35 cellular contexts compared by ENCODE assay signal in the genomic region with DNA sequence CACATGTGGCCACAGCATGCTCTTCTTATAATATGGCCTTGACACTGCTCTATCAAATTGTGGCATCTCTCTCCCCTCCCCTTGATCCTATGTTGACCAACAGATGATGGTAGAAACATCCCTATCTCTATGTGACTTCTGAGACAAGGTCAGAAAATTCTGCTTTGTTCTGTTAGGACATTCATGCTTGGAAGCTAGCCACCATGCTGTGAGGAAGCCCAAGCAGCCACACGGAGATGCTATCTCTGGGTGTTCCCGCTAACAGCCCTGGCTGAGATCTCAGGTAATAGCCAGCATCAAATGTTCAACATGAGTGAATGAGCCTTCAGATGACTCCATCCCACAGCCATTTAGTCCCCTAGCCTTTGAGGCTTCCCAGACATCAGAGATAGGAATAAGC. TPM values are rescaled to one million over a fixed set of nuclear protein-coding genes. Genes with fewer than 3 reads are reported as not detected.
"Had no signal": no experiment of that assay in that cellular context is flagged by ENCODE, and none has a peak within 500 bp of the region (broad histone marks: within the 10 kb centered on the region; RNA-seq: fewer than 3 reads in every experiment).

No MANE protein-coding gene starts in this region.

- ATAC-seq: activated naive CD4-positive, alpha-beta T cell treated with anti-CD3 and anti-CD28 coated beads, Interleukin-2, amount 50 U/mL, for 72 hours; activated naive CD8-positive, alpha-beta T cell treated with anti-CD3 and anti-CD28 coated beads, Interleukin-2, amount 50 U/mL, for 24 hours; activated T-cell treated with anti-CD3 and anti-CD28 coated beads, Interleukin-2, amount 50 U/mL, for 4 hours; activated T-cell treated with anti-CD3 and anti-CD28 coated beads, Interleukin-2, amount 50 U/mL, for 72 hours; activated T-helper 17 cell treated with anti-CD3 and anti-CD28 coated beads, Interleukin-2, amount 50 U/mL, for 72 hours; body of pancreas had no signal

- H3K9me3 ChIP-seq: adrenal gland had no signal

- H3K36me3 ChIP-seq: adrenal gland, ascending aorta, brain microvascular endothelial cell, breast epithelium, cardiac muscle cell had no signal

- H3K27ac ChIP-seq: adrenal gland, ascending aorta, body of pancreas, brain microvascular endothelial cell, cardiac muscle cell had no signal

- H3K4me3 ChIP-seq: adrenal gland, ascending aorta, body of pancreas, breast epithelium, cardiac muscle cell had no signal

- DNase-seq: activated effector memory CD4-positive, alpha-beta T cell treated with anti-CD3 and anti-CD28 coated beads, Interleukin-2, amount 50 U/mL, for 16 hours; activated effector memory CD4-positive, alpha-beta T cell treated with Interleukin-2 at 50 U/mL for 16 hours; activated gamma-delta T cell; activated gamma-delta T cell treated with Interleukin-2 at 50 U/mL for 16 hours; activated naive CD4-positive, alpha-beta T cell; activated naive CD4-positive, alpha-beta T cell treated with anti-CD3 and anti-CD28 coated beads for 36 hours; activated naive CD4-positive, alpha-beta T cell treated with anti-CD3 and anti-CD28 coated beads, Interleukin-2, amount 10 ng/mL, durations not matched to agents 7 days and 5 days; activated naive CD4-positive, alpha-beta T cell treated with anti-CD3 and anti-CD28 coated beads, Interleukin-2, amount 50 U/mL, for 16 hours; activated naive CD4-positive, alpha-beta T cell treated with Interleukin-2 at 50 U/mL for 16 hours; activated naive CD8-positive, alpha-beta T cell treated with anti-CD3 and anti-CD28 coated beads for 36 hours; activated naive CD8-positive, alpha-beta T cell treated with anti-CD3 and anti-CD28 coated beads, Interleukin-2, amount 10 ng/mL, durations not matched to agents 7 days and 5 days; activated naive CD8-positive, alpha-beta T cell treated with anti-CD3 and anti-CD28 coated beads, Interleukin-2, amount 50 U/mL, for 24 hours; activated T-cell treated with anti-CD3 and anti-CD28 coated beads, Interleukin-2, amount 50 U/mL, for 1 hour; activated T-cell treated with anti-CD3 and anti-CD28 coated beads, Interleukin-2, amount 50 U/mL, for 24 hours; activated T-cell treated with anti-CD3 and anti-CD28 coated beads, Interleukin-2, amount 50 U/mL, for 4 hours; activated T-cell treated with anti-CD3 and anti-CD28 coated beads, Interleukin-2, amount 50 U/mL, for 48 hours; activated T-cell treated with anti-CD3 and anti-CD28 coated beads, Interleukin-2, amount 50 U/mL, for 72 hours; adrenal gland; amniotic stem cell; amygdala; anterior cingulate cortex; aorta; body of pancreas; brain microvascular endothelial cell; caudate nucleus; central memory CD4-positive, alpha-beta T cell; cerebellar nuclear complex had no signal

- H3K4me1 ChIP-seq: adrenal gland, body of pancreas, breast epithelium had no signal

- H3K27me3 ChIP-seq: ascending aorta, body of pancreas, brain microvascular endothelial cell, breast epithelium, cardiac muscle cell had no signal

RNA-seq across cellular contexts. Expression of a gene that starts 36.8 kb away (rescaled TPM):
- total RNA-seq: activated naive CD4-positive, alpha-beta T cell treated with anti-CD3 and anti-CD28 coated beads for 36 hours; activated naive CD4-positive, alpha-beta T cell treated with anti-CD3 and anti-CD28 coated beads, Interleukin-2, amount 50 U/mL, for 72 hours; activated naive CD8-positive, alpha-beta T cell treated with anti-CD3 and anti-CD28 coated beads for 36 hours; activated naive CD8-positive, alpha-beta T cell treated with anti-CD3 and anti-CD28 coated beads, Interleukin-2, amount 10 ng/mL, durations not matched to agents 7 days and 5 days; activated T-cell treated with anti-CD3 and anti-CD28 coated beads, Interleukin-2, amount 50 U/mL, for 4 hours; activated T-cell treated with anti-CD3 and anti-CD28 coated beads, Interleukin-2, amount 50 U/mL, for 72 hours; activated T-helper 1 cell treated with anti-CD3 and anti-CD28 coated beads, Interleukin-12 subunit alpha, Interleukin-12 subunit beta, Interleukin-2, Interleukin-4 antibody, amounts not matched to agents 30 ng/mL and 10 ng/mL and 1 ng/mL, durations not matched to agents 14 hours and 24 hours and 36 hours; activated T-helper 17 cell treated with anti-CD3 and anti-CD28 coated beads, Interleukin-2, amount 50 U/mL, for 72 hours; activated T-helper 2 cell treated with anti-CD3 and anti-CD28 coated beads, Interferon-gamma antibody, Interleukin-2, Interleukin-4, amounts not matched to agents 10 μg/mL and 5 μg/mL and 100 μg/mL, durations not matched to agents 14 hours and 24 hours and 36 hours; chondrocyte had no signal
